19 cellular contexts compared by ENCODE assay signal in the genomic region with DNA sequence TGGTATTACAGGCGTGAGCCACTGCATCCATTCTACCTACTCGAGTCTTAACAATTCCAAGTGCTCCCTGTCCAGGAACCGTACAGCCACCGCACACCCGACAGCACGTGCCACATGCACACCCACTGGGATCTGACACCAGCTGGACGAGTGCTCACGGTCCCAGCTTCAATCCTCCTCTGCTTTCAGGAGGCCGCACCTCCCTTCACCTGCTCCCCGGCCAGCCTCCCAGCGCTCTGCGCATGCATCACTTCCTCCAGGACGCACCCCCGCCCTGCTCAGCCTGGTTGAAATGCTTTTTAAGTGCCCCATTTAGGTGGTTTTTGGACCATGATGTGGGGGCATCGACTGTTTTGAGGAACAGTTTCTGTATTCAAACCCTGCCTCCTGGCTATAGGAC. TPM values are rescaled to one million over a fixed set of nuclear protein-coding genes. Genes with fewer than 3 reads are reported as not detected.
A peak's percentile ranks its signal among the peaks of the same experiment; 100 is the strongest.
DNase-seq lines count a peak whose midpoint lies in the region; ATAC-seq, FAIRE-seq and TF ChIP-seq lines count a peak whose summit lies in the region.
"Had no signal": no experiment of that assay in that cellular context is flagged by ENCODE, and none has a peak within 500 bp of the region (broad histone marks: within the 10 kb centered on the region; RNA-seq: fewer than 3 reads in every experiment).

No MANE protein-coding gene starts in this region.

- WGBS in H1 (ENCODE audit: extremely low coverage in 1 of 2, insufficient coverage in 1 of 2, insufficient read length in 1 of 2, insufficient replicate concordance in 2 of 2, low coverage in 1 of 2, low lambda C conversion rate in 2 of 2, missing lambda C conversion rate in 1 of 2), 2 experiments = 94% methylated on average over 15 of the region's 15 CpGs; no CpG with 5 or more reads in 1 of the 2 experiments

- H2BK120ac ChIP-seq in H1 (replicated peaks; ENCODE audit: low read depth, low read length) = no peak overlapping the region

- H3K4ac ChIP-seq in H1 (replicated peaks; ENCODE audit: insufficient read length, low read depth, low read length) = no peak overlapping the region

- ATAC-seq in HG02884 (IDR thresholded peaks at IDR 0.05; ENCODE audit: unreplicated experiment) = no peak
- ATAC-seq: A549 had no signal

- H4K8ac ChIP-seq in H1 (ENCODE audit: extremely low read depth, insufficient read depth, low read length) = no peak overlapping the region

- DNase-seq in activated CD4-positive, alpha-beta memory T cell treated with anti-CD3 and anti-CD28 coated beads for 36 hours = no peak
- no peak for DNase-seq in activated CD4-positive, alpha-beta memory T cell treated with anti-CD3 and anti-CD28 coated beads, Interleukin-2, amount 10 ng/mL, durations not matched to agents 7 days and 5 days
- DNase-seq in CD8-positive, alpha-beta memory T cell = no peak
- no peak for DNase-seq in H1 (ENCODE audit: low read depth in 1 of 2, low spot score in 2 of 2)
- no peak for DNase-seq in GM13977 (ENCODE audit: low spot score)
- DNase-seq in GM20000 (ENCODE audit: low spot score) = no peak
- DNase-seq: Calu3, DMS79, HCEC 1CT, KBM-7, NCI-H1436, NCI-H2029 treated with DMSO at 0.1 percent for 48 hours, PC-9 had no signal

- H3K4me3 Mint-ChIP-seq in activated CD4-positive, alpha-beta memory T cell treated with anti-CD3 and anti-CD28 coated beads for 36 hours = no peak overlapping the region
- no peak overlapping the region for H3K4me3 Mint-ChIP-seq in activated CD4-positive, alpha-beta memory T cell treated with anti-CD3 and anti-CD28 coated beads, Interleukin-2, amount 10 ng/mL, durations not matched to agents 7 days and 5 days
- H3K4me3 Mint-ChIP-seq in CD8-positive, alpha-beta memory T cell = no peak overlapping the region

- peaks cover 24% of the 10 kb centered on the region for H3K4me1 ChIP-seq in CD8-positive, alpha-beta memory T cell (ENCODE audit: insufficient read depth, low read length)
- H3K4me1 ChIP-seq in H1 (replicated peaks in 1 of 4; ENCODE audit: control insufficient read depth in 3 of 4, insufficient read depth in 4 of 4, low read length in 3 of 4) (peaks cover 6 to 21% (median 8%) of the 10 kb centered on the region in 4 experiments), parathyroid adenoma (peaks cover 56% of the 10 kb centered on the region)
- H3K4me1 ChIP-seq: SJSA1 had no signal

- no peaks in the 10 kb centered on the region for H3K27me3 ChIP-seq in CD8-positive, alpha-beta memory T cell (ENCODE audit: insufficient read depth, low read length, poor library complexity, severe bottlenecking)
- no peaks in the 10 kb centered on the region for H3K27me3 ChIP-seq in H1 (replicated peaks in 1 of 4; ENCODE audit: control insufficient read depth in 3 of 4, extremely low read depth in 1 of 4, insufficient read depth in 3 of 4, low read length in 3 of 4)
- H3K27me3 ChIP-seq in parathyroid adenoma (ENCODE audit: control insufficient read depth, insufficient read depth, low read length) = no peaks in the 10 kb centered on the region
- H3K27me3 ChIP-seq: BLaER1 treated with 17β-estradiol and CSF1 and Interleukin-3, amounts not matched to agents 10 nM and 100 nM; SJSA1 had no signal

- no peaks in the 10 kb centered on the region for H3K9me3 Mint-ChIP-seq in activated CD4-positive, alpha-beta memory T cell treated with anti-CD3 and anti-CD28 coated beads for 36 hours
- no peaks in the 10 kb centered on the region for H3K9me3 Mint-ChIP-seq in activated CD4-positive, alpha-beta memory T cell treated with anti-CD3 and anti-CD28 coated beads, Interleukin-2, amount 10 ng/mL, durations not matched to agents 7 days and 5 days
- no peaks in the 10 kb centered on the region for H3K9me3 Mint-ChIP-seq in CD8-positive, alpha-beta memory T cell

- no peak overlapping the region for H3K9ac ChIP-seq in H1 (replicated peaks in 1 of 4; ENCODE audit: extremely low read depth in 1 of 4, low read depth in 3 of 4, low read length in 3 of 4)
- H3K9ac ChIP-seq in parathyroid adenoma = no peak overlapping the region
- H3K9ac ChIP-seq: BLaER1 treated with 17β-estradiol and CSF1 and Interleukin-3, amounts not matched to agents 10 nM and 100 nM had no signal

- H3K36me3 ChIP-seq in CD8-positive, alpha-beta memory T cell (ENCODE audit: insufficient read depth, low read length) = no peaks in the 10 kb centered on the region
- H3K36me3 ChIP-seq in H1 (ENCODE audit: control insufficient read depth in 2 of 4, insufficient read depth in 4 of 4, low read length in 3 of 4) (no peaks in the 10 kb centered on the region), parathyroid adenoma (ENCODE audit: control insufficient read depth, insufficient read depth, low read length) (no peaks in the 10 kb centered on the region)
- H3K36me3 ChIP-seq: BLaER1 treated with 17β-estradiol and CSF1 and Interleukin-3, amounts not matched to agents 10 nM and 100 nM; SJSA1 had no signal

- in situ Hi-C loops in GM13977 (cut with MboI; ENCODE audit: low pct_unique_long_range_greater_than_20kb, low sequenced_read_pairs, unreplicated experiment) = no loop called here

- no peak overlapping the region for H3K4me3 ChIP-seq in CD8-positive, alpha-beta memory T cell (ENCODE audit: low read length)
- H3K4me3 ChIP-seq in H1 (ENCODE audit: extremely low read depth in 1 of 4, insufficient read depth in 2 of 4, low read depth in 3 of 4, low read length in 4 of 4) = no peak overlapping the region
- no peak overlapping the region for H3K4me3 ChIP-seq in parathyroid adenoma (ENCODE audit: low read depth, low read length)
- H3K4me3 ChIP-seq: A549; BLaER1 treated with 17β-estradiol and CSF1 and Interleukin-3, amounts not matched to agents 10 nM and 100 nM; PC-9; SJSA1 had no signal

- H2BK5ac ChIP-seq in H1 (ENCODE audit: low read depth, low read length) = no peak overlapping the region

- no peak for FAIRE-seq in H1 (lab: Jason Lieb, UNC)
- FAIRE-seq: A549 had no signal

- no peak overlapping the region for H3K27ac ChIP-seq in CD8-positive, alpha-beta memory T cell (ENCODE audit: low read depth, low read length)
- H3K27ac ChIP-seq in H1 (ENCODE audit: low read depth, low read length) = no peak overlapping the region
- H3K27ac ChIP-seq in parathyroid adenoma = peak overlapping the region; percentile 94
- H3K27ac ChIP-seq: A549, PC-9, SJSA1 had no signal

- H3K27me3 Mint-ChIP-seq in activated CD4-positive, alpha-beta memory T cell treated with anti-CD3 and anti-CD28 coated beads for 36 hours = no peaks in the 10 kb centered on the region
- no peaks in the 10 kb centered on the region for H3K27me3 Mint-ChIP-seq in activated CD4-positive, alpha-beta memory T cell treated with anti-CD3 and anti-CD28 coated beads, Interleukin-2, amount 10 ng/mL, durations not matched to agents 7 days and 5 days
- peaks cover 0 to 4% of the 10 kb centered on the region in 2 donors for H3K27me3 Mint-ChIP-seq in CD8-positive, alpha-beta memory T cell

- TF ChIP-seq EP300 in H1 (IDR thresholded peaks at IDR 0.05; ENCODE audit: borderline replicate concordance in 1 of 2, low read depth in 2 of 2, low read length in 2 of 2) = no peak

- peaks cover 64% of the 10 kb centered on the region for H3K4me1 Mint-ChIP-seq in activated CD4-positive, alpha-beta memory T cell treated with anti-CD3 and anti-CD28 coated beads for 36 hours (ENCODE audit: low read depth)
- H3K4me1 Mint-ChIP-seq in activated CD4-positive, alpha-beta memory T cell treated with anti-CD3 and anti-CD28 coated beads, Interleukin-2, amount 10 ng/mL, durations not matched to agents 7 days and 5 days = peaks cover 72% of the 10 kb centered on the region
- peaks cover 41 to 67% (median 49%) of the 10 kb centered on the region in 3 donors for H3K4me1 Mint-ChIP-seq in CD8-positive, alpha-beta memory T cell

- peak overlapping the region; percentile 95; the same call in 1 of the 2 replicates for H2BK15ac ChIP-seq in H1 (ENCODE audit: low read length)

- no peak for TF ChIP-seq RAD21 in H1 (IDR thresholded peaks at IDR 0.05 in 1 of 2, conservative IDR thresholded peaks at IDR 0.05 in 1 of 2; ENCODE audit: low read depth in 2 of 2, low read length in 2 of 2)

- no peak overlapping the region for H4K91ac ChIP-seq in H1 (replicated peaks; ENCODE audit: insufficient read length, low read length)

- peak overlapping the region; percentile 39; the same call in 1 of the 2 replicates for H2BK12ac ChIP-seq in H1 (ENCODE audit: low read depth, low read length)

- H2BK20ac ChIP-seq in H1 (ENCODE audit: low read length) = 0 out of 2 replicates have a peak overlapping the region, but pooled peaks have one; percentile 80

- no peak overlapping the region for H3K4me2 ChIP-seq in H1 (ENCODE audit: insufficient read depth in 1 of 2, low read depth in 2 of 2, low read length in 2 of 2)
- no peak overlapping the region for H3K4me2 ChIP-seq in parathyroid adenoma (ENCODE audit: low read length)
- H3K4me2 ChIP-seq: A549; BLaER1 treated with 17β-estradiol and CSF1 and Interleukin-3, amounts not matched to agents 10 nM and 100 nM had no signal

- H3K79me2 ChIP-seq in H1 (ENCODE audit: control insufficient read depth in 1 of 2, insufficient read depth in 2 of 2, low read length in 2 of 2) = no peaks in the 10 kb centered on the region
- no peaks in the 10 kb centered on the region for H3K79me2 ChIP-seq in parathyroid adenoma

- no peak for TF ChIP-seq POLR2A in H1 (IDR thresholded peaks at IDR 0.05; ENCODE audit: control extremely low read depth in 1 of 2, low read depth in 2 of 2, low read length in 2 of 2)

- H4K5ac ChIP-seq in H1 (ENCODE audit: insufficient read length, low read depth, low read length) = no peak overlapping the region

- no peak overlapping the region for H3K14ac ChIP-seq in H1 (ENCODE audit: insufficient read length)

- 0 out of 2 replicates have a peak, but pooled peaks cover 3% of the 10 kb centered on the region for H3K23me2 ChIP-seq in H1 (ENCODE audit: low read depth, low read length)

- POLR2A ChIA-PET in activated CD4-positive, alpha-beta memory T cell treated with anti-CD3 and anti-CD28 coated beads for 36 hours (lab: Charles Lee) = no interaction called here
- POLR2A ChIA-PET in activated CD4-positive, alpha-beta memory T cell treated with anti-CD3 and anti-CD28 coated beads, Interleukin-2, amount 10 ng/mL, durations not matched to agents 7 days and 5 days (lab: Charles Lee) = no interaction called here
- POLR2A ChIA-PET in CD8-positive, alpha-beta memory T cell (lab: Charles Lee) = no interaction called here
- POLR2A ChIA-PET in H1 (lab: Charles Lee; ENCODE audit: partially characterized antibody) = no interaction called here

- peak overlapping the region; percentile 15 for H3K27ac Mint-ChIP-seq in activated CD4-positive, alpha-beta memory T cell treated with anti-CD3 and anti-CD28 coated beads for 36 hours
- no peak overlapping the region for H3K27ac Mint-ChIP-seq in activated CD4-positive, alpha-beta memory T cell treated with anti-CD3 and anti-CD28 coated beads, Interleukin-2, amount 10 ng/mL, durations not matched to agents 7 days and 5 days
- H3K27ac Mint-ChIP-seq in CD8-positive, alpha-beta memory T cell = peak overlapping the region in 6 of 8 donors; percentile 18 to 99 (median 82)

- no peak overlapping the region for H3K23ac ChIP-seq in H1 (ENCODE audit: insufficient read length)

- no peak overlapping the region for H3K18ac ChIP-seq in H1 (ENCODE audit: extremely low read depth, low read length)

- CTCF ChIA-PET in activated CD4-positive, alpha-beta memory T cell treated with anti-CD3 and anti-CD28 coated beads for 36 hours (lab: Charles Lee) = interaction anchor here (0.7 to 1.5 kb wide), 4 partner anchors 12 to 136 kb away, joined by 3 to 6 read pairs (median 3); no protein-coding TSS in a partner anchor
- CTCF ChIA-PET in activated CD4-positive, alpha-beta memory T cell treated with anti-CD3 and anti-CD28 coated beads, Interleukin-2, amount 10 ng/mL, durations not matched to agents 7 days and 5 days (lab: Charles Lee) = interaction anchor here (3.6 kb wide), 1 partner anchor 12 kb away, joined by 20 read pairs; no protein-coding TSS in a partner anchor
- CTCF ChIA-PET in CD8-positive, alpha-beta memory T cell (lab: Charles Lee) = interaction anchor here (3.7 kb wide), 1 partner anchor 12 kb away, joined by 26 read pairs; no protein-coding TSS in a partner anchor
- CTCF ChIA-PET in H1 (lab: Charles Lee; ENCODE audit: partially characterized antibody) = interaction anchor here (0.8 to 1.6 kb wide), 2 partner anchors 12 to 589 kb away, joined by 3 to 7 read pairs; no protein-coding TSS in a partner anchor

- no peaks in the 10 kb centered on the region for H3K9me3 ChIP-seq in CD8-positive, alpha-beta memory T cell (ENCODE audit: low read length)
- H3K9me3 ChIP-seq in H1 (ENCODE audit: insufficient read depth in 2 of 2, low read depth in 1 of 2, low read length in 1 of 2) = no peaks in the 10 kb centered on the region
- no peaks in the 10 kb centered on the region for H3K9me3 ChIP-seq in parathyroid adenoma (ENCODE audit: control insufficient read depth, low read length)
- H3K9me3 ChIP-seq: A549, SJSA1 had no signal

- H3K36me3 Mint-ChIP-seq in activated CD4-positive, alpha-beta memory T cell treated with anti-CD3 and anti-CD28 coated beads for 36 hours = no peaks in the 10 kb centered on the region
- H3K36me3 Mint-ChIP-seq in activated CD4-positive, alpha-beta memory T cell treated with anti-CD3 and anti-CD28 coated beads, Interleukin-2, amount 10 ng/mL, durations not matched to agents 7 days and 5 days (ENCODE audit: low read depth) = no peaks in the 10 kb centered on the region
- H3K36me3 Mint-ChIP-seq in CD8-positive, alpha-beta memory T cell = no peaks in the 10 kb centered on the region

- intact Hi-C loops in activated CD4-positive, alpha-beta memory T cell treated with anti-CD3 and anti-CD28 coated beads for 36 hours (cut with micrococcal nuclease) = loop anchor here (5.0 kb wide), 2 partner anchors 357 to 828 kb away; a partner anchor contains a TSS

- H3K56ac ChIP-seq in H1 (replicated peaks; ENCODE audit: insufficient read length, low read depth, low read length) = no peak overlapping the region

- TF ChIP-seq CTCF in H1 (IDR thresholded peaks at IDR 0.05; ENCODE audit: control extremely low read depth in 1 of 3, insufficient read depth in 1 of 3, low read depth in 1 of 3, low read length in 3 of 3) (no peak), parathyroid adenoma (IDR thresholded peaks at IDR 0.05) (no peak), GM13977 (IDR thresholded peaks at IDR 0.05; ENCODE audit: extremely low read depth, insufficient read depth, missing control alignments) (no peak), GM20000 (IDR thresholded peaks at IDR 0.05; ENCODE audit: extremely low read depth, missing control alignments) (no peak)

- H2AFZ ChIP-seq in H1 (ENCODE audit: low read length) (no peak overlapping the region), parathyroid adenoma (peak overlapping the region; percentile 70)

- no peak overlapping the region for H2AK5ac ChIP-seq in H1 (ENCODE audit: low read depth, low read length)

- H3K79me1 ChIP-seq in H1 (ENCODE audit: low read depth, low read length) = no peaks in the 10 kb centered on the region

- no peaks in the 10 kb centered on the region for H4K20me1 ChIP-seq in H1 (replicated peaks in 1 of 2; ENCODE audit: control insufficient read depth in 1 of 2, insufficient read depth in 2 of 2, low read length in 2 of 2)
- H4K20me1 ChIP-seq: BLaER1 treated with 17β-estradiol and CSF1 and Interleukin-3, amounts not matched to agents 10 nM and 100 nM had no signal

RNA-seq across cellular contexts. Expression of a gene that starts 47.3 kb away (rescaled TPM):
- under 1 TPM; 0.19 to 0.39 TPM for total RNA-seq in activated CD4-positive, alpha-beta memory T cell treated with anti-CD3 and anti-CD28 coated beads for 36 hours
- 1 to 10 TPM in 1 of 2 experiments, under 1 TPM in 1; 0.73 to 1.1 TPM for total RNA-seq in activated CD4-positive, alpha-beta memory T cell treated with anti-CD3 and anti-CD28 coated beads, Interleukin-2, amount 10 ng/mL, durations not matched to agents 7 days and 5 days
- total RNA-seq in CD8-positive, alpha-beta memory T cell = not detected
- 0.05 TPM for polyA plus RNA-seq in CD8-positive, alpha-beta memory T cell
- total RNA-seq in H1 (2021; fragmentation: NEBNext Ultra II Directional; extraction: Animal tissue kit (Norgen Biotek cat#: 25700)) = 0.67 TPM in 1 of 2 replicates, not detected in the other
- 0.21 and 0.38 TPM in 2 replicates for polyA plus RNA-seq in H1 (2011; rRNA removed)
- polyA plus RNA-seq in H1 (2011; cell fraction: cytosol; rRNA removed) = 0.27 TPM
- 0.36 TPM for polyA plus RNA-seq in H1 (2011; cell fraction: nucleus; rRNA removed)
- 0.11 to 0.19 TPM (median 0.13 TPM) in 4 replicates for polyA plus RNA-seq in H1 (2012, experiment 1 of 2)
- polyA plus RNA-seq in H1 (2012, experiment 2 of 2) = 0.20 TPM
- 0.16 TPM for polyA plus RNA-seq in H1 (2013, experiment 1 of 2)
- 0.20 TPM for polyA plus RNA-seq in H1 (2013, experiment 2 of 2)
- polyA minus RNA-seq in H1 (2011; rRNA and poly(A)+ RNA removed) = 0.19 and 0.66 TPM in 2 replicates
- polyA minus RNA-seq in H1 (2011; cell fraction: cytosol; rRNA and poly(A)+ RNA removed) = not detected
- polyA minus RNA-seq in H1 (2011; cell fraction: nucleus; rRNA and poly(A)+ RNA removed) = 1.1 TPM
- total RNA-seq: NCI-H460, PC-9, SJSA1 had no signal
- polyA plus RNA-seq: A549 had no signal

RNA-seq across cellular contexts. Expression of a gene that starts 47.5 kb away (rescaled TPM):
- total RNA-seq in activated CD4-positive, alpha-beta memory T cell treated with anti-CD3 and anti-CD28 coated beads for 36 hours = 1 to 10 TPM; 1.7 TPM
- under 1 TPM in 1 of 2 experiments, not detected in 1; 0.23 TPM for total RNA-seq in activated CD4-positive, alpha-beta memory T cell treated with anti-CD3 and anti-CD28 coated beads, Interleukin-2, amount 10 ng/mL, durations not matched to agents 7 days and 5 days
- total RNA-seq in CD8-positive, alpha-beta memory T cell = not detected
- polyA plus RNA-seq in CD8-positive, alpha-beta memory T cell = not detected
- total RNA-seq in H1 (2021; fragmentation: NEBNext Ultra II Directional; extraction: Animal tissue kit (Norgen Biotek cat#: 25700)) = 0.47 and 0.78 TPM in 2 replicates
- 1.2 and 1.6 TPM in 2 replicates for polyA plus RNA-seq in H1 (2011; rRNA removed)
- polyA plus RNA-seq in H1 (2011; cell fraction: cytosol; rRNA removed) = 1.1 TPM
- polyA plus RNA-seq in H1 (2011; cell fraction: nucleus; rRNA removed) = 1.00 TPM
- polyA plus RNA-seq in H1 (2012, experiment 1 of 2) = 0.86 to 1.0 TPM (median 0.92 TPM) in 4 replicates
- 0.13 TPM for polyA plus RNA-seq in H1 (2012, experiment 2 of 2)
- polyA plus RNA-seq in H1 (2013, experiment 1 of 2) = 1.4 TPM
- polyA plus RNA-seq in H1 (2013, experiment 2 of 2) = 1.3 TPM
- 1.6 and 2.2 TPM in 2 replicates for polyA minus RNA-seq in H1 (2011; rRNA and poly(A)+ RNA removed)
- 0.44 TPM for polyA minus RNA-seq in H1 (2011; cell fraction: cytosol; rRNA and poly(A)+ RNA removed)
- 1.7 TPM for polyA minus RNA-seq in H1 (2011; cell fraction: nucleus; rRNA and poly(A)+ RNA removed)

RNA-seq across cellular contexts. Expression of a gene that starts 49.3 kb away (rescaled TPM):
- not detected for total RNA-seq in activated CD4-positive, alpha-beta memory T cell treated with anti-CD3 and anti-CD28 coated beads for 36 hours
- not detected for total RNA-seq in activated CD4-positive, alpha-beta memory T cell treated with anti-CD3 and anti-CD28 coated beads, Interleukin-2, amount 10 ng/mL, durations not matched to agents 7 days and 5 days
- not detected for total RNA-seq in CD8-positive, alpha-beta memory T cell
- polyA plus RNA-seq in CD8-positive, alpha-beta memory T cell = not detected
- total RNA-seq in H1 (2021; fragmentation: NEBNext Ultra II Directional; extraction: Animal tissue kit (Norgen Biotek cat#: 25700)) = 1.1 TPM in 2 replicates
- 1.4 and 2.2 TPM in 2 replicates for polyA plus RNA-seq in H1 (2011; rRNA removed)
- polyA plus RNA-seq in H1 (2011; cell fraction: cytosol; rRNA removed) = 1.9 TPM
- 2.0 TPM for polyA plus RNA-seq in H1 (2011; cell fraction: nucleus; rRNA removed)
- 1.0 to 1.4 TPM (median 1.1 TPM) in 4 replicates for polyA plus RNA-seq in H1 (2012, experiment 1 of 2)
- 0.50 TPM for polyA plus RNA-seq in H1 (2012, experiment 2 of 2)
- polyA plus RNA-seq in H1 (2013, experiment 1 of 2) = 2.3 TPM
- polyA plus RNA-seq in H1 (2013, experiment 2 of 2) = 1.5 TPM
- 1.5 and 1.8 TPM in 2 replicates for polyA minus RNA-seq in H1 (2011; rRNA and poly(A)+ RNA removed)
- polyA minus RNA-seq in H1 (2011; cell fraction: cytosol; rRNA and poly(A)+ RNA removed) = 1.5 TPM
- polyA minus RNA-seq in H1 (2011; cell fraction: nucleus; rRNA and poly(A)+ RNA removed) = 1.5 TPM
- total RNA-seq: NCI-H460, SJSA1 had no signal
